8 cellular contexts compared by ENCODE assay signal in genomic region chr10:100996678-100997363, GRCh38. TPM values are rescaled to one million over a fixed set of nuclear protein-coding genes. Genes with fewer than 3 reads are reported as not detected.
DNase-seq lines count a peak whose midpoint lies in the region; ATAC-seq and TF ChIP-seq lines count a peak whose summit lies in the region.

No MANE protein-coding gene starts in this region.

- BruUV-seq in Calu3 (replicated peaks; lab: Mats Ljungman, UMichigan), result no TSS peak

- H3K27me3 Mint-ChIP-seq in Calu3 (ENCODE audit: unreplicated experiment), result no peaks in the 10 kb centered on the region
- H3K27me3 Mint-ChIP-seq in HFFc6 (ENCODE audit: insufficient read depth), result no peaks in the 10 kb centered on the region; the same call in none of the 2 replicates

- intact Hi-C loops in Calu3 (cut with micrococcal nuclease; ENCODE audit: unreplicated experiment), result loop anchor here (2.0 kb wide), 1 partner anchor 16 kb away; no protein-coding TSS in a partner anchor

- peaks cover 14% of the 10 kb centered on the region for H3K4me1 Mint-ChIP-seq in Calu3 (ENCODE audit: low read depth, unreplicated experiment)
- H3K4me1 Mint-ChIP-seq in HFFc6 (ENCODE audit: low read depth), result peaks cover 34% of the 10 kb centered on the region
- peaks cover 28% of the 10 kb centered on the region for H3K4me1 Mint-ChIP-seq in stimulated activated effector memory CD8-positive, alpha-beta T cell treated with anti-CD3 and anti-CD28 coated beads, Interleukin-12 subunit alpha, Interleukin-12 subunit beta, amount 100 ng/mL, for 72 hours

- peaks cover 61% of the 10 kb centered on the region for H3K36me3 Mint-ChIP-seq in Calu3 (ENCODE audit: insufficient read depth, unreplicated experiment)
- H3K36me3 Mint-ChIP-seq in HFFc6 (ENCODE audit: low read depth), result peaks cover 11% of the 10 kb centered on the region; the same call in 1 of the 2 replicates
- peaks cover 52% of the 10 kb centered on the region for H3K36me3 Mint-ChIP-seq in stimulated activated effector memory CD8-positive, alpha-beta T cell treated with anti-CD3 and anti-CD28 coated beads, Interleukin-12 subunit alpha, Interleukin-12 subunit beta, amount 100 ng/mL, for 72 hours

- peaks cover 17% of the 10 kb centered on the region for H3K36me3 ChIP-seq in SJCRH30
- peaks cover 18% of the 10 kb centered on the region for H3K36me3 ChIP-seq in brain microvascular endothelial cell (replicated peaks)

- TF ChIP-seq CTCF in Calu3 (IDR thresholded peaks at IDR 0.05; ENCODE audit: unreplicated experiment), result no peak
- no peak for TF ChIP-seq CTCF in HFFc6 (IDR thresholded peaks at IDR 0.05)
- TF ChIP-seq CTCF in brain microvascular endothelial cell (IDR thresholded peaks at IDR 0.05; ENCODE audit: low read depth, low read length, missing control alignments), result no peak

- H3K4me3 Mint-ChIP-seq in Calu3 (ENCODE audit: low read depth, unreplicated experiment) (peak overlapping the region; percentile 70), HFFc6 (peak overlapping the region; percentile 90)
- H3K4me3 Mint-ChIP-seq in stimulated activated effector memory CD8-positive, alpha-beta T cell treated with anti-CD3 and anti-CD28 coated beads, Interleukin-12 subunit alpha, Interleukin-12 subunit beta, amount 100 ng/mL, for 72 hours, result peak overlapping the region; percentile 81

- peak; percentile 31 for ATAC-seq in stimulated activated effector memory CD8-positive, alpha-beta T cell treated with anti-CD3 and anti-CD28 coated beads, Interleukin-12 subunit alpha, Interleukin-12 subunit beta, amount 100 ng/mL, for 72 hours
- no peak for ATAC-seq in HG03442 (IDR thresholded peaks at IDR 0.05; ENCODE audit: unreplicated experiment)

- H3K27ac ChIP-seq in SJCRH30, result peak overlapping the region; percentile 99
- no peak overlapping the region for H3K27ac ChIP-seq in brain microvascular endothelial cell

- H3K4me3 ChIP-seq in SJCRH30 (peak overlapping the region; percentile 83), brain microvascular endothelial cell (ENCODE audit: low read depth, low read length) (peak overlapping the region; percentile 81)

- no peaks in the 10 kb centered on the region for H3K27me3 ChIP-seq in SJCRH30
- H3K27me3 ChIP-seq in brain microvascular endothelial cell (replicated peaks), result no peaks in the 10 kb centered on the region

- peaks cover 14% of the 10 kb centered on the region for H3K4me1 ChIP-seq in SJCRH30

- in situ Hi-C loops in brain microvascular endothelial cell (cut with HindIII; ENCODE audit: low pct_ligation_motif_present, low sequenced_read_pairs), result no loop called here

- peak; percentile 45 for DNase-seq in Calu3
- DNase-seq in HFFc6, result no peak
- DNase-seq in SJCRH30, result peak; percentile 56 to 69
- DNase-seq in brain microvascular endothelial cell, result no peak
- DNase-seq in kidney glomerular epithelial cell (lab: John Stamatoyannopoulos, UW), result peak; percentile 70
- peak in 1 of 2 donors; percentile 77 for DNase-seq in stimulated activated effector memory CD8-positive, alpha-beta T cell treated with anti-CD3 and anti-CD28 coated beads, Interleukin-12 subunit alpha, Interleukin-12 subunit beta, amount 100 ng/mL, for 72 hours (ENCODE audit: low spot score in 2 of 2)
- no peak for DNase-seq in OCI-M2 (lab: John Stamatoyannopoulos, UW; ENCODE audit: unreplicated experiment)

- H3K9me3 ChIP-seq in SJCRH30 (replicated peaks), result no peaks in the 10 kb centered on the region

- CTCF ChIA-PET in Calu3 (lab: Charles Lee), result interaction anchor here (0.9 to 1.2 kb wide), 5 partner anchors 15 to 44 kb away, joined by 3 to 5 read pairs (median 3); partner anchors contain the start of gene SEMA4G

- H3K9me3 Mint-ChIP-seq in Calu3 (ENCODE audit: low read depth, unreplicated experiment) (no peaks in the 10 kb centered on the region), HFFc6 (no peaks in the 10 kb centered on the region)
- H3K9me3 Mint-ChIP-seq in stimulated activated effector memory CD8-positive, alpha-beta T cell treated with anti-CD3 and anti-CD28 coated beads, Interleukin-12 subunit alpha, Interleukin-12 subunit beta, amount 100 ng/mL, for 72 hours, result no peaks in the 10 kb centered on the region

- H3K27ac Mint-ChIP-seq in Calu3 (ENCODE audit: unreplicated experiment), result no peak overlapping the region
- H3K27ac Mint-ChIP-seq in HFFc6, result peak overlapping the region; percentile 95
- H3K27ac Mint-ChIP-seq in stimulated activated effector memory CD8-positive, alpha-beta T cell treated with anti-CD3 and anti-CD28 coated beads, Interleukin-12 subunit alpha, Interleukin-12 subunit beta, amount 100 ng/mL, for 72 hours, result peak overlapping the region; percentile 84

RNA-seq across cellular contexts. Expression of gene LZTS2, which starts 2.8 kb away (rescaled TPM):
- total RNA-seq in Calu3 (2022), result 23.7 TPM in 2 replicates
- total RNA-seq in HFFc6 (2021; fragmentation: NEBNext Ultra II Directional; extraction: Animal tissue kit (Norgen Biotek cat#: 25700)), result 10 to 100 TPM; 66.8 to 80.5 (median 74.6) TPM
- total RNA-seq in SJCRH30 (2014; rRNA removed; shearing (Covaris generic)), result 229 and 239 TPM in 2 replicates

RNA-seq across cellular contexts. Expression of gene TWNK, which starts 9.5 kb away (rescaled TPM):
- 13.8 and 14.7 TPM in 2 replicates for total RNA-seq in Calu3 (2022)
- 1 to 10 TPM; 5.7 to 9.5 (median 7.0) TPM for total RNA-seq in HFFc6 (2021; fragmentation: NEBNext Ultra II Directional; extraction: Animal tissue kit (Norgen Biotek cat#: 25700))
- total RNA-seq in SJCRH30 (2014; rRNA removed; shearing (Covaris generic)), result 27.3 and 30.4 TPM in 2 replicates

RNA-seq across cellular contexts. Expression of gene MRPL43, which starts 9.5 kb away (rescaled TPM):
- total RNA-seq in Calu3 (2022), result 42.7 and 44.7 TPM in 2 replicates
- 100 to 1,000 TPM; 101 to 120 (median 115) TPM for total RNA-seq in HFFc6 (2021; fragmentation: NEBNext Ultra II Directional; extraction: Animal tissue kit (Norgen Biotek cat#: 25700))
- 92.1 and 101 TPM in 2 replicates for total RNA-seq in SJCRH30 (2014; rRNA removed; shearing (Covaris generic))

RNA-seq across cellular contexts. Expression of gene SEMA4G, which starts 27.5 kb away (rescaled TPM):
- total RNA-seq in Calu3 (2022), result 15.9 and 20.6 TPM in 2 replicates
- total RNA-seq in HFFc6 (2021; fragmentation: NEBNext Ultra II Directional; extraction: Animal tissue kit (Norgen Biotek cat#: 25700)), result 1 to 10 TPM; 1.2 to 2.2 (median 1.9) TPM
- total RNA-seq in SJCRH30 (2014; rRNA removed; shearing (Covaris generic)), result 2.5 and 3.0 TPM in 2 replicates

RNA-seq across cellular contexts. Expression of gene PDZD7, which starts 34.1 kb away (rescaled TPM):
- total RNA-seq in Calu3 (2022), result 1.2 and 1.3 TPM in 2 replicates
- total RNA-seq in HFFc6 (2021; fragmentation: NEBNext Ultra II Directional; extraction: Animal tissue kit (Norgen Biotek cat#: 25700)), result 1 to 10 TPM; 1.1 to 1.9 (median 1.2) TPM
- total RNA-seq in SJCRH30 (2014; rRNA removed; shearing (Covaris generic)), result 0.25 and 0.89 TPM in 2 replicates

Comparison
In these comparisons a context has a peak if more than half of its experiments do, and no peak if none do; other contexts are left out.
1. DNase-seq: peak in Calu3 (single experiment), SJCRH30 (2 of 2) and kidney glomerular epithelial cell (single experiment); none in HFFc6 (single experiment), brain microvascular endothelial cell (single experiment) and OCI-M2 (single experiment).
2. Peak in every context shown above with its lines, with median percentiles within 50 percentile points of each other: H3K4me3 Mint-ChIP-seq.